Comparison of ENCODE assay signal across 28 cellular contexts in genomic region chr13:53703371-53704080, GRCh38.
"Had no signal": no experiment of that assay in that cellular context is flagged by ENCODE, and none has a peak within 500 bp of the region (broad histone marks: within the 10 kb centered on the region; RNA-seq: fewer than 3 reads in every experiment).

No MANE protein-coding gene starts in this region.

- DNase-seq: colonic mucosa; cortex of kidney; dermis blood vessel endothelial cell; dorsolateral prefrontal cortex; effector CD4-positive, alpha-beta T cell; effector CD8-positive, alpha-beta T cell; effector memory CD4-positive, alpha-beta T cell; effector memory CD8-positive, alpha-beta T cell; endodermal cell; erythroblast; esophagus squamous epithelium; foreskin fibroblast; foreskin keratinocyte; foreskin melanocyte; gastrocnemius medialis; glutamatergic neuron; head of caudate nucleus; heart left ventricle; heart right ventricle had no signal

- H3K9me3 ChIP-seq: colonic mucosa, esophagus squamous epithelium, gastrocnemius medialis had no signal

- H3K4me3 Mint-ChIP-seq: dendritic cell treated with granulocyte-macrophage colony-stimulating factor and Interleukin-4, amounts not matched to agents 40 ng/mL and 50 ng/mL, for 4 days; effector memory CD8-positive, alpha-beta T cell; endodermal cell had no signal

- H3K4me1 ChIP-seq: colonic mucosa, esophagus muscularis mucosa, esophagus squamous epithelium, foreskin keratinocyte, gastrocnemius medialis, gastroesophageal sphincter, heart left ventricle, heart right ventricle had no signal

- H3K27ac Mint-ChIP-seq: dendritic cell treated with granulocyte-macrophage colony-stimulating factor and Interleukin-4, amounts not matched to agents 40 ng/mL and 50 ng/mL, for 4 days; effector memory CD8-positive, alpha-beta T cell; endodermal cell had no signal

- H3K9me3 Mint-ChIP-seq: endodermal cell had no signal

- H3K36me3 ChIP-seq: colonic mucosa, esophagus muscularis mucosa, esophagus squamous epithelium, gastrocnemius medialis, gastroesophageal sphincter, heart left ventricle, heart right ventricle had no signal

- H3K27ac ChIP-seq: colonic mucosa, coronary artery, dorsolateral prefrontal cortex, epithelial cell of prostate, esophagus muscularis mucosa, esophagus squamous epithelium, foreskin keratinocyte, gastrocnemius medialis, gastroesophageal sphincter, heart left ventricle, heart right ventricle had no signal

- H3K27me3 Mint-ChIP-seq: dendritic cell treated with granulocyte-macrophage colony-stimulating factor and Interleukin-4, amounts not matched to agents 40 ng/mL and 50 ng/mL, for 4 days; effector memory CD8-positive, alpha-beta T cell had no signal

- H3K27me3 ChIP-seq: colonic mucosa, dorsolateral prefrontal cortex, esophagus muscularis mucosa, esophagus squamous epithelium, foreskin keratinocyte, gastrocnemius medialis, gastroesophageal sphincter, heart left ventricle, heart right ventricle had no signal

- FAIRE-seq: colon, endometrium, endothelial cell of umbilical vein had no signal

- ATAC-seq: effector memory CD8-positive, alpha-beta T cell; esophagus mucosa; foreskin keratinocyte; gastrocnemius medialis; gastroesophageal sphincter; heart left ventricle; heart right ventricle had no signal

- H3K4me3 ChIP-seq: colonic mucosa, coronary artery, dorsolateral prefrontal cortex, esophagus muscularis mucosa, esophagus squamous epithelium, gastrocnemius medialis, gastroesophageal sphincter, heart left ventricle, heart right ventricle had no signal
